In genomic region chr1:40041466-40041838, GRCh38 we compare ENCODE assay signal across 9 cellular contexts. TPM values are rescaled to one million over a fixed set of nuclear protein-coding genes. Genes with fewer than 3 reads are reported as not detected.
A peak's percentile ranks its signal among the peaks of the same experiment; 100 is the strongest.
DNase-seq lines count a peak whose midpoint lies in the region; ATAC-seq, FAIRE-seq and TF ChIP-seq lines count a peak whose summit lies in the region.
"Had no signal": no experiment of that assay in that cellular context is flagged by ENCODE, and none has a peak within 500 bp of the region (broad histone marks: within the 10 kb centered on the region; RNA-seq: fewer than 3 reads in every experiment).

No MANE protein-coding gene starts in this region.

- H3K27ac Mint-ChIP-seq in stimulated activated naive CD8-positive, alpha-beta T cell treated with anti-CD3 and anti-CD28 coated beads, Interleukin-15, Interleukin-2, amounts not matched to agents 100 ng/mL and 50 ng/mL, for 24 hours: peak overlapping the region; percentile 98

- dilution Hi-C loops in mammary epithelial cell (cut with HindIII; ENCODE audit: low sequenced_read_pairs): loop anchor here (10.0 kb wide), 1 partner anchor 237 kb away; no protein-coding TSS in a partner anchor

- intact Hi-C loops in mammary epithelial cell (cut with micrococcal nuclease): loop anchor here (2.0 kb wide), 1 partner anchor 65 kb away; no protein-coding TSS in a partner anchor

- H3K4me1 ChIP-seq in mammary epithelial cell (ENCODE audit: insufficient read depth, low read length) (peaks cover 49% of the 10 kb centered on the region), mucosa of rectum (ENCODE audit: control insufficient read depth in 2 of 2, insufficient read depth in 2 of 2, low read length in 2 of 2) (peaks cover 28 to 39% of the 10 kb centered on the region in 2 donors)

- H3K27me3 ChIP-seq in mammary epithelial cell (ENCODE audit: insufficient read depth, low read length): no peaks in the 10 kb centered on the region
- H3K27me3 ChIP-seq in mucosa of rectum (ENCODE audit: control insufficient read depth in 2 of 2, insufficient read depth in 2 of 2, low read length in 2 of 2): no peaks in the 10 kb centered on the region

- 1% methylated on average over 5 of the region's 5 CpGs for WGBS in mammary epithelial cell (ENCODE audit: low coverage, missing lambda C conversion rate)

- H3K36me3 ChIP-seq in mammary epithelial cell (ENCODE audit: insufficient read depth, low read length) (peaks cover 5% of the 10 kb centered on the region), mucosa of rectum (ENCODE audit: control insufficient read depth in 2 of 2, insufficient read depth in 2 of 2, low read length in 2 of 2) (peaks cover 4 to 7% of the 10 kb centered on the region in 2 donors)

- DNase-seq in stimulated activated naive CD8-positive, alpha-beta T cell treated with anti-CD3 and anti-CD28 coated beads, Interleukin-15, Interleukin-2, amounts not matched to agents 100 U/mL and 50 U/mL, for 24 hours: no peak
- no peak for DNase-seq in mammary epithelial cell
- no peak for DNase-seq in occipital lobe (lab: John Stamatoyannopoulos, UW)
- DNase-seq in D721Med (ENCODE audit: insufficient read length, low spot score): no peak
- DNase-seq: NCI-H510A treated with DMSO at 0.1 percent for 48 hours had no signal

- no peak for FAIRE-seq in D721Med (lab: Jason Lieb, UNC)

- ATAC-seq in stimulated activated naive CD8-positive, alpha-beta T cell treated with anti-CD3 and anti-CD28 coated beads, Interleukin-15, Interleukin-2, amounts not matched to agents 100 U/mL and 50 U/mL, for 24 hours: no peak
- ATAC-seq in HG03460 (IDR thresholded peaks at IDR 0.05; ENCODE audit: unreplicated experiment) (no peak), HG03342 (IDR thresholded peaks at IDR 0.05; ENCODE audit: unreplicated experiment) (no peak)

- peak overlapping the region; percentile 96 for H3K4me3 Mint-ChIP-seq in stimulated activated naive CD8-positive, alpha-beta T cell treated with anti-CD3 and anti-CD28 coated beads, Interleukin-15, Interleukin-2, amounts not matched to agents 100 ng/mL and 50 ng/mL, for 24 hours

- no peak overlapping the region for H2AFZ ChIP-seq in mammary epithelial cell (ENCODE audit: low read depth, low read length)

- no peaks in the 10 kb centered on the region for H3K9me3 ChIP-seq in mammary epithelial cell (replicated peaks; ENCODE audit: insufficient read depth, low read length)
- H3K9me3 ChIP-seq in mucosa of rectum (ENCODE audit: control insufficient read depth in 2 of 2, low read length in 2 of 2): no peaks in the 10 kb centered on the region

- no peak for TF ChIP-seq CTCF in mammary epithelial cell (conservative IDR thresholded peaks at IDR 0.05 in 1 of 2, IDR thresholded peaks at IDR 0.05 in 1 of 2; ENCODE audit: extremely low read depth in 1 of 2, insufficient read depth in 1 of 2, low read depth in 1 of 2, low read length in 2 of 2)
- TF ChIP-seq CTCF in D721Med (IDR thresholded peaks at IDR 0.05; ENCODE audit: insufficient read depth, missing control alignments): no peak

- H3K4me2 ChIP-seq in mammary epithelial cell (ENCODE audit: insufficient read depth, low read depth, low read length): peak overlapping the region; percentile 83

- H3K27ac ChIP-seq in mammary epithelial cell (ENCODE audit: insufficient read depth, low read depth, low read length) (peak overlapping the region; percentile 85), mucosa of rectum (ENCODE audit: low read depth in 2 of 2, low read length in 2 of 2) (peak overlapping the region; percentile 94 to 100)

- in situ Hi-C loops in mammary epithelial cell (cut with MboI; ENCODE audit: low sequenced_read_pairs in 2 of 2): no loop called here

- peaks cover 51% of the 10 kb centered on the region for H3K36me3 Mint-ChIP-seq in stimulated activated naive CD8-positive, alpha-beta T cell treated with anti-CD3 and anti-CD28 coated beads, Interleukin-15, Interleukin-2, amounts not matched to agents 100 ng/mL and 50 ng/mL, for 24 hours (ENCODE audit: low read depth)

- H3K4me1 Mint-ChIP-seq in stimulated activated naive CD8-positive, alpha-beta T cell treated with anti-CD3 and anti-CD28 coated beads, Interleukin-15, Interleukin-2, amounts not matched to agents 100 ng/mL and 50 ng/mL, for 24 hours (ENCODE audit: low read depth): peaks cover 74% of the 10 kb centered on the region

- no TSS peak for BruUV-seq in mammary epithelial cell (replicated peaks; lab: Mats Ljungman, UMichigan)

- H3K9ac ChIP-seq in mammary epithelial cell (ENCODE audit: insufficient read depth, low read length) (peak overlapping the region; percentile 93), mucosa of rectum (ENCODE audit: low read depth in 1 of 2, low read length in 2 of 2) (peak overlapping the region; percentile 97 to 98)

- no peaks in the 10 kb centered on the region for H4K20me1 ChIP-seq in mammary epithelial cell (ENCODE audit: insufficient read depth, low read length)

- peaks cover 59% of the 10 kb centered on the region for H3K79me2 ChIP-seq in mammary epithelial cell (ENCODE audit: insufficient read depth, low read length)

- no peaks in the 10 kb centered on the region for H3K27me3 Mint-ChIP-seq in stimulated activated naive CD8-positive, alpha-beta T cell treated with anti-CD3 and anti-CD28 coated beads, Interleukin-15, Interleukin-2, amounts not matched to agents 100 ng/mL and 50 ng/mL, for 24 hours

- no peaks in the 10 kb centered on the region for H3K9me3 Mint-ChIP-seq in stimulated activated naive CD8-positive, alpha-beta T cell treated with anti-CD3 and anti-CD28 coated beads, Interleukin-15, Interleukin-2, amounts not matched to agents 100 ng/mL and 50 ng/mL, for 24 hours

- CTCF ChIA-PET in mammary epithelial cell (lab: Charles Lee; ENCODE audit: low non-redundant PET): interaction anchor here (0.5 to 0.7 kb wide), 2 partner anchors 108 to 122 kb away, joined by 3 to 4 read pairs; no protein-coding TSS in a partner anchor

- H3K4me3 ChIP-seq in mammary epithelial cell (replicated peaks in 1 of 3; ENCODE audit: insufficient read depth in 1 of 3, low read depth in 2 of 3, low read length in 3 of 3) (peak overlapping the region; percentile 93 to 98 (median 98)), mucosa of rectum (ENCODE audit: low read length in 2 of 2) (peak overlapping the region; percentile 86 to 90)

RNA-seq across cellular contexts. Expression of gene CAP1, which starts 0.9 kb away (rescaled TPM):
- 100 to 1,000 TPM; 715 to 877 TPM for total RNA-seq in mammary epithelial cell
- 788 TPM for polyA plus RNA-seq in mammary epithelial cell
- polyA minus RNA-seq in mammary epithelial cell: 546 TPM
- 126 TPM for total RNA-seq in occipital lobe

RNA-seq across cellular contexts. Expression of gene PPT1, which starts 55.6 kb away (rescaled TPM):
- total RNA-seq in mammary epithelial cell (10 to 100 TPM; 22.5 to 36.9 TPM), occipital lobe (41.0 TPM)
- 42.8 TPM for polyA plus RNA-seq in mammary epithelial cell
- polyA minus RNA-seq in mammary epithelial cell: 108 TPM
